Comparison of ENCODE assay signal across 36 cellular contexts in genomic region chr10:49587981-49588380, GRCh38. TPM values are rescaled to one million over a fixed set of nuclear protein-coding genes. Genes with fewer than 3 reads are reported as not detected.
"Had no signal": no experiment of that assay in that cellular context is flagged by ENCODE, and none has a peak within 500 bp of the region (broad histone marks: within the 10 kb centered on the region; RNA-seq: fewer than 3 reads in every experiment).

No MANE protein-coding gene starts in this region.

- DNase-seq: activated B cell treated with CpG ODN at 0.5 μM for 24 hours; activated CD4-positive, alpha-beta memory T cell treated with anti-CD3 and anti-CD28 coated beads for 36 hours; activated CD4-positive, alpha-beta T cell treated with anti-CD3 and anti-CD28 coated beads for 4 hours; activated CD4-positive, alpha-beta T cell treated with anti-CD3 and anti-CD28 coated beads, Interleukin-2, amount 10 ng/mL, durations not matched to agents 24 days and 14 days; activated CD4-positive, alpha-beta T cell treated with anti-CD3 and anti-CD28 coated beads, Interleukin-2, amount 50 U/mL, for 1 hour; activated CD4-positive, alpha-beta T cell treated with anti-CD3 and anti-CD28 coated beads, Interleukin-2, amount 50 U/mL, for 4 hours; activated CD4-positive, CD25-positive, alpha-beta regulatory T cell treated with anti-CD3 and anti-CD28 coated beads, Interleukin-2, amount 50 U/mL, for 72 hours; activated CD8-positive, alpha-beta memory T cell treated with anti-CD3 and anti-CD28 coated beads, Interleukin-2, amount 50 U/mL, for 4 hours; activated CD8-positive, alpha-beta T cell treated with anti-CD3 and anti-CD28 coated beads for 36 hours; activated effector memory CD4-positive, alpha-beta T cell treated with anti-CD3 and anti-CD28 coated beads, Interleukin-2, amount 50 U/mL, for 16 hours; activated gamma-delta T cell treated with Interleukin-2 at 50 U/mL for 16 hours; activated naive CD4-positive, alpha-beta T cell; activated naive CD4-positive, alpha-beta T cell treated with anti-CD3 and anti-CD28 coated beads for 36 hours; activated naive CD4-positive, alpha-beta T cell treated with anti-CD3 and anti-CD28 coated beads, Interleukin-2, amount 50 U/mL, for 16 hours; activated naive CD8-positive, alpha-beta T cell treated with anti-CD3 and anti-CD28 coated beads for 36 hours; activated T-cell treated with anti-CD3 and anti-CD28 coated beads for 4 hours; activated T-cell treated with anti-CD3 and anti-CD28 coated beads, Interleukin-2, amount 50 U/mL, for 1 hour; activated T-cell treated with anti-CD3 and anti-CD28 coated beads, Interleukin-2, amount 50 U/mL, for 4 hours; activated T-cell treated with anti-CD3 and anti-CD28 coated beads, Interleukin-2, amount 50 U/mL, for 72 hours; adrenal gland; amniotic stem cell; aorta; body of pancreas; brain microvascular endothelial cell; central memory CD4-positive, alpha-beta T cell; T-helper 2 cell; T-helper 9 cell had no signal

- H3K27ac ChIP-seq: adrenal gland, body of pancreas, brain microvascular endothelial cell, breast epithelium, VCaP had no signal

- ATAC-seq: activated CD8-positive, alpha-beta T cell treated with anti-CD3 and anti-CD28 coated beads for 36 hours; activated naive CD4-positive, alpha-beta T cell treated with anti-CD3 and anti-CD28 coated beads, Interleukin-2, amount 50 U/mL, for 72 hours; activated T-cell treated with anti-CD3 and anti-CD28 coated beads, Interleukin-2, amount 50 U/mL, for 4 hours; activated T-cell treated with anti-CD3 and anti-CD28 coated beads, Interleukin-2, amount 50 U/mL, for 72 hours; activated T-helper 17 cell treated with anti-CD3 and anti-CD28 coated beads, Interleukin-2, amount 50 U/mL, for 72 hours; body of pancreas had no signal

- H3K4me1 ChIP-seq: adrenal gland, body of pancreas, breast epithelium had no signal

- FAIRE-seq: astrocyte, TTC549 had no signal

- H3K9me3 ChIP-seq: adrenal gland, body of pancreas, breast epithelium had no signal

- H3K4me3 ChIP-seq: adrenal gland, body of pancreas, breast epithelium had no signal

- H3K27me3 ChIP-seq: adrenal gland, body of pancreas, brain microvascular endothelial cell had no signal

- H3K36me3 ChIP-seq: adrenal gland, brain microvascular endothelial cell, breast epithelium had no signal

RNA-seq across cellular contexts. Expression of gene SLC18A3, which starts 22.1 kb away (rescaled TPM):
- total RNA-seq: activated B cell treated with CpG ODN at 0.5 μM for 24 hours; activated CD4-positive, alpha-beta memory T cell treated with anti-CD3 and anti-CD28 coated beads for 36 hours; activated CD4-positive, alpha-beta T cell treated with anti-CD3 and anti-CD28 coated beads, Interleukin-2, amount 10 ng/mL, durations not matched to agents 24 days and 14 days; activated CD8-positive, alpha-beta memory T cell treated with anti-CD3 and anti-CD28 coated beads for 36 hours; activated CD8-positive, alpha-beta T cell treated with anti-CD3 and anti-CD28 coated beads for 36 hours; activated naive CD4-positive, alpha-beta T cell treated with anti-CD3 and anti-CD28 coated beads for 36 hours; activated naive CD4-positive, alpha-beta T cell treated with anti-CD3 and anti-CD28 coated beads, Interleukin-2, amount 50 U/mL, for 72 hours; activated naive CD8-positive, alpha-beta T cell treated with anti-CD3 and anti-CD28 coated beads for 36 hours; activated T-cell treated with anti-CD3 and anti-CD28 coated beads, Interleukin-2, amount 50 U/mL, for 4 hours; activated T-cell treated with anti-CD3 and anti-CD28 coated beads, Interleukin-2, amount 50 U/mL, for 72 hours; activated T-helper 1 cell treated with anti-CD3 and anti-CD28 coated beads, Interleukin-12 subunit alpha, Interleukin-12 subunit beta, Interleukin-2, Interleukin-4 antibody, amounts not matched to agents 30 ng/mL and 10 ng/mL and 1 ng/mL, durations not matched to agents 14 hours and 24 hours and 36 hours; activated T-helper 17 cell treated with anti-CD3 and anti-CD28 coated beads, Interleukin-2, amount 50 U/mL, for 72 hours; aorta; body of pancreas; breast epithelium; cardiac septum had no signal
- polyA plus RNA-seq: aorta had no signal

RNA-seq across cellular contexts. Expression of gene CHAT, which starts 25.9 kb away (rescaled TPM):
- total RNA-seq: activated B cell treated with CpG ODN at 0.5 μM for 24 hours; activated CD4-positive, alpha-beta memory T cell treated with anti-CD3 and anti-CD28 coated beads for 36 hours; activated CD4-positive, alpha-beta T cell treated with anti-CD3 and anti-CD28 coated beads, Interleukin-2, amount 10 ng/mL, durations not matched to agents 24 days and 14 days; activated CD8-positive, alpha-beta memory T cell treated with anti-CD3 and anti-CD28 coated beads for 36 hours; activated CD8-positive, alpha-beta T cell treated with anti-CD3 and anti-CD28 coated beads for 36 hours; activated naive CD4-positive, alpha-beta T cell treated with anti-CD3 and anti-CD28 coated beads for 36 hours; activated naive CD4-positive, alpha-beta T cell treated with anti-CD3 and anti-CD28 coated beads, Interleukin-2, amount 50 U/mL, for 72 hours; activated naive CD8-positive, alpha-beta T cell treated with anti-CD3 and anti-CD28 coated beads for 36 hours; activated T-cell treated with anti-CD3 and anti-CD28 coated beads, Interleukin-2, amount 50 U/mL, for 4 hours; activated T-helper 17 cell treated with anti-CD3 and anti-CD28 coated beads, Interleukin-2, amount 50 U/mL, for 72 hours; adrenal gland; aorta; breast epithelium; cardiac septum had no signal
- polyA plus RNA-seq: adrenal gland, aorta had no signal
